In genomic region chr3:18739098-18739431, GRCh38 we compare ENCODE assay signal across 16 cellular contexts.
A peak's percentile ranks its signal among the peaks of the same experiment; 100 is the strongest.
DNase-seq lines count a peak whose midpoint lies in the region; ATAC-seq, FAIRE-seq and TF ChIP-seq lines count a peak whose summit lies in the region.
"Had no signal": no experiment of that assay in that cellular context is flagged by ENCODE, and none has a peak within 500 bp of the region (broad histone marks: within the 10 kb centered on the region; RNA-seq: fewer than 3 reads in every experiment).

No MANE protein-coding gene starts in this region.

- no peak overlapping the region for H3K4me3 ChIP-seq in PC-3 (ENCODE audit: low read length)
- H3K4me3 ChIP-seq: pancreas, spleen, transverse colon had no signal

- H3K9ac ChIP-seq in PC-3 (ENCODE audit: low read length), result no peak overlapping the region

- peak overlapping the region; percentile 97 for H3K27ac Mint-ChIP-seq in activated CD4-positive, alpha-beta T cell treated with anti-CD3 and anti-CD28 coated beads, Interleukin-2, amount 10 ng/mL, durations not matched to agents 7 days and 5 days
- H3K27ac Mint-ChIP-seq in T-helper 17 cell, result peak overlapping the region; percentile 99
- H3K27ac Mint-ChIP-seq in natural killer cell treated with Interleukin-12 subunit alpha and Interleukin-12 subunit beta and Interleukin-15 and Interleukin-18, amount 100 ng/mL, for 72 hours, result peak overlapping the region; percentile 96 to 99

- no peak for TF ChIP-seq CTCF in PC-3 (conservative IDR thresholded peaks at IDR 0.05; ENCODE audit: low read depth, low read length)

- no peaks in the 10 kb centered on the region for H3K4me1 ChIP-seq in PC-3 (ENCODE audit: insufficient read depth, low read length)
- H3K4me1 ChIP-seq: foreskin keratinocyte, pancreas, transverse colon had no signal

- intact Hi-C loops in PC-3 (cut with micrococcal nuclease), result no loop called here

- CTCF ChIA-PET in activated CD4-positive, alpha-beta T cell treated with anti-CD3 and anti-CD28 coated beads, Interleukin-2, amount 10 ng/mL, durations not matched to agents 7 days and 5 days (lab: Charles Lee), result interaction anchor here (0.7 to 1.6 kb wide), 11 partner anchors 9 to 183 kb away, joined by 3 to 5 read pairs (median 4); no protein-coding TSS in a partner anchor
- CTCF ChIA-PET in PC-3 (lab: Charles Lee), result no interaction called here

- H4K20me1 ChIP-seq in PC-3 (ENCODE audit: low read length), result no peaks in the 10 kb centered on the region

- no peak overlapping the region for H3K27ac ChIP-seq in PC-3 (ENCODE audit: low read length)
- H3K27ac ChIP-seq: foreskin keratinocyte, pancreas, transverse colon had no signal

- DNase-seq in activated CD4-positive, alpha-beta T cell treated with anti-CD3 and anti-CD28 coated beads, Interleukin-2, amount 10 ng/mL, durations not matched to agents 7 days and 5 days, result no peak
- no peak for DNase-seq in activated CD4-positive, alpha-beta T cell treated with anti-CD3 and anti-CD28 coated beads, Interleukin-2, amount 50 U/mL, for 48 hours
- no peak for DNase-seq in T-helper 17 cell
- DNase-seq in natural killer cell treated with Interleukin-12 subunit alpha and Interleukin-12 subunit beta and Interleukin-15 and Interleukin-18, amount 100 ng/mL, for 72 hours (ENCODE audit: low spot score), result peak; percentile 77
- no peak for DNase-seq in frontal cortex (ENCODE audit: low spot score in 2 of 2)
- no peak for DNase-seq in PC-3
- DNase-seq: DMS 273 treated with DMSO at 0.1 percent for 48 hours, foreskin keratinocyte, GOT3, MM.1S, NCI-H510A, pancreas, spleen, transverse colon had no signal

- H3K9me3 ChIP-seq in T-helper 17 cell (ENCODE audit: control insufficient read depth, low read length, poor library complexity, severe bottlenecking), result no peaks in the 10 kb centered on the region
- no peaks in the 10 kb centered on the region for H3K9me3 ChIP-seq in PC-3 (ENCODE audit: low read length)
- H3K9me3 ChIP-seq: pancreas, spleen, transverse colon had no signal

- no peak for FAIRE-seq in frontal cortex (lab: Jason Lieb, UNC)
- FAIRE-seq: pancreas had no signal

- ATAC-seq in HG02852 (IDR thresholded peaks at IDR 0.05; ENCODE audit: unreplicated experiment) (peak; percentile 17), T-helper 17 cell (no peak), GM18873 (IDR thresholded peaks at IDR 0.05; ENCODE audit: low FRiP score, unreplicated experiment) (no peak), PC-3 (no peak)
- peak; percentile 78 to 84 for ATAC-seq in natural killer cell treated with Interleukin-12 subunit alpha and Interleukin-12 subunit beta and Interleukin-15 and Interleukin-18, amount 100 ng/mL, for 72 hours
- ATAC-seq: foreskin keratinocyte, pancreas had no signal

- no peak overlapping the region for H2AFZ ChIP-seq in PC-3 (ENCODE audit: low read length)

- H3K27me3 ChIP-seq in PC-3 (ENCODE audit: low read length), result no peaks in the 10 kb centered on the region
- H3K27me3 ChIP-seq: foreskin keratinocyte, pancreas, spleen, transverse colon had no signal

- POLR2A ChIA-PET in activated CD4-positive, alpha-beta T cell treated with anti-CD3 and anti-CD28 coated beads, Interleukin-2, amount 10 ng/mL, durations not matched to agents 7 days and 5 days (lab: Charles Lee), result interaction anchor here (0.8 to 1.5 kb wide), 2 partner anchors 14 to 294 kb away, joined by 3 read pairs; no protein-coding TSS in a partner anchor
- POLR2A ChIA-PET in PC-3 (lab: Charles Lee; ENCODE audit: unreplicated experiment), result no interaction called here

- H3K4me1 Mint-ChIP-seq in activated CD4-positive, alpha-beta T cell treated with anti-CD3 and anti-CD28 coated beads, Interleukin-2, amount 10 ng/mL, durations not matched to agents 7 days and 5 days, result peaks cover 72% of the 10 kb centered on the region
- peaks cover 50% of the 10 kb centered on the region for H3K4me1 Mint-ChIP-seq in T-helper 17 cell
- peaks cover 73 to 90% of the 10 kb centered on the region in 2 donors for H3K4me1 Mint-ChIP-seq in natural killer cell treated with Interleukin-12 subunit alpha and Interleukin-12 subunit beta and Interleukin-15 and Interleukin-18, amount 100 ng/mL, for 72 hours (ENCODE audit: low read depth in 2 of 2)

- peaks cover 29% of the 10 kb centered on the region for H3K36me3 Mint-ChIP-seq in activated CD4-positive, alpha-beta T cell treated with anti-CD3 and anti-CD28 coated beads, Interleukin-2, amount 10 ng/mL, durations not matched to agents 7 days and 5 days (ENCODE audit: low read depth)
- peaks cover 2% of the 10 kb centered on the region for H3K36me3 Mint-ChIP-seq in T-helper 17 cell (ENCODE audit: low read depth)
- peaks cover 10% of the 10 kb centered on the region for H3K36me3 Mint-ChIP-seq in natural killer cell treated with Interleukin-12 subunit alpha and Interleukin-12 subunit beta and Interleukin-15 and Interleukin-18, amount 100 ng/mL, for 72 hours

- H3K36me3 ChIP-seq in PC-3 (ENCODE audit: low read depth, low read length), result no peaks in the 10 kb centered on the region
- H3K36me3 ChIP-seq: pancreas, spleen, transverse colon had no signal

- no peak overlapping the region for H3K4me2 ChIP-seq in PC-3 (ENCODE audit: low read length)

- H3K79me2 ChIP-seq in PC-3 (ENCODE audit: low read length), result no peaks in the 10 kb centered on the region

- no peak overlapping the region for H3K4me3 Mint-ChIP-seq in activated CD4-positive, alpha-beta T cell treated with anti-CD3 and anti-CD28 coated beads, Interleukin-2, amount 10 ng/mL, durations not matched to agents 7 days and 5 days
- no peak overlapping the region for H3K4me3 Mint-ChIP-seq in T-helper 17 cell
- peak overlapping the region; percentile 82 for H3K4me3 Mint-ChIP-seq in natural killer cell treated with Interleukin-12 subunit alpha and Interleukin-12 subunit beta and Interleukin-15 and Interleukin-18, amount 100 ng/mL, for 72 hours

- no TSS peak for BruUV-seq in PC-3 (replicated peaks; lab: Mats Ljungman, UMichigan)

- no peaks in the 10 kb centered on the region for H3K27me3 Mint-ChIP-seq in activated CD4-positive, alpha-beta T cell treated with anti-CD3 and anti-CD28 coated beads, Interleukin-2, amount 10 ng/mL, durations not matched to agents 7 days and 5 days
- H3K27me3 Mint-ChIP-seq in T-helper 17 cell, result no peaks in the 10 kb centered on the region
- no peaks in the 10 kb centered on the region for H3K27me3 Mint-ChIP-seq in natural killer cell treated with Interleukin-12 subunit alpha and Interleukin-12 subunit beta and Interleukin-15 and Interleukin-18, amount 100 ng/mL, for 72 hours

- peaks cover 15% of the 10 kb centered on the region for H3K9me3 Mint-ChIP-seq in activated CD4-positive, alpha-beta T cell treated with anti-CD3 and anti-CD28 coated beads, Interleukin-2, amount 10 ng/mL, durations not matched to agents 7 days and 5 days
- H3K9me3 Mint-ChIP-seq in natural killer cell treated with Interleukin-12 subunit alpha and Interleukin-12 subunit beta and Interleukin-15 and Interleukin-18, amount 100 ng/mL, for 72 hours, result peaks cover 3% of the 10 kb centered on the region

- H3K9me2 ChIP-seq in PC-3 (replicated peaks; ENCODE audit: low read length), result no peaks in the 10 kb centered on the region

- H3F3A ChIP-seq in PC-3 (ENCODE audit: low read length, unreplicated experiment), result no peaks in the 10 kb centered on the region

Comparison
In these comparisons a context has a peak if more than half of its experiments do, and no peak if none do; other contexts are left out.
1. ATAC-seq: peak in HG02852 (single experiment) and natural killer cell treated with Interleukin-12 subunit alpha and Interleukin-12 subunit beta and Interleukin-15 and Interleukin-18, amount 100 ng/mL, for 72 hours (2 of 2); none in T-helper 17 cell (single experiment), GM18873 (single experiment) and PC-3 (single experiment).
2. Peak in every context shown above with its lines, with median percentiles within 50 percentile points of each other: H3K27ac Mint-ChIP-seq.